ENCODE assay signal across 39 cellular contexts in genomic region chr7:122633472-122633871, GRCh38.
"Had no signal": no experiment of that assay in that cellular context is flagged by ENCODE, and none has a peak within 500 bp of the region (broad histone marks: within the 10 kb centered on the region; RNA-seq: fewer than 3 reads in every experiment).

No MANE protein-coding gene starts in this region.

- FAIRE-seq: bronchial epithelial cell, TTC549 had no signal

- H3K27ac ChIP-seq: ascending aorta, cardiac muscle cell, WERI-Rb-1 had no signal

- H3K27me3 ChIP-seq: ascending aorta, cardiac muscle cell had no signal

- H3K27ac Mint-ChIP-seq: activated CD4-positive, alpha-beta memory T cell treated with anti-CD3 and anti-CD28 coated beads, Interleukin-2, amount 10 ng/mL, durations not matched to agents 7 days and 5 days; activated CD4-positive, alpha-beta T cell treated with anti-CD3 and anti-CD28 coated beads for 36 hours; activated CD4-positive, alpha-beta T cell treated with anti-CD3 and anti-CD28 coated beads, Interleukin-2, amount 10 ng/mL, durations not matched to agents 7 days and 5 days; activated CD8-positive, alpha-beta memory T cell treated with anti-CD3 and anti-CD28 coated beads, Interleukin-2, amount 10 ng/mL, durations not matched to agents 7 days and 5 days; activated CD8-positive, alpha-beta T cell treated with anti-CD3 and anti-CD28 coated beads, Interleukin-2, amount 10 ng/mL, durations not matched to agents 7 days and 5 days; activated naive CD4-positive, alpha-beta T cell treated with anti-CD3 and anti-CD28 coated beads, Interleukin-2, amount 10 ng/mL, durations not matched to agents 7 days and 5 days; activated naive CD4-positive, alpha-beta T cell treated with anti-CD3 and anti-CD28 coated beads, Interleukin-2, amount 50 U/mL, for 24 hours; activated naive CD8-positive, alpha-beta T cell; activated naive CD8-positive, alpha-beta T cell treated with anti-CD3 and anti-CD28 coated beads, Interleukin-2, amount 10 ng/mL, durations not matched to agents 7 days and 5 days; activated naive CD8-positive, alpha-beta T cell treated with anti-CD3 and anti-CD28 coated beads, Interleukin-2, amount 50 U/mL, for 24 hours; activated T-cell treated with anti-CD3 and anti-CD28 coated beads, Interleukin-2, amount 50 U/mL, for 24 hours; activated T-helper 2 cell treated with anti-CD3 and anti-CD28 coated beads, Interferon-gamma antibody, Interleukin-2, Interleukin-4, amounts not matched to agents 10 μg/mL and 5 μg/mL and 100 μg/mL, durations not matched to agents 14 hours and 24 hours and 36 hours; brain; T-helper 1 cell treated with Interleukin-12 subunit alpha and Interleukin-12 subunit beta and Interleukin-4 antibody, amounts not matched to agents 30 μg/mL and 1 μg/mL, for 36 hours; T-helper 2 cell treated with Interferon-gamma antibody and Interleukin-4, amounts not matched to agents 5 μg/mL and 100 μg/mL, for 36 hours; WTC11 had no signal

- DNase-seq: activated CD4-positive, alpha-beta memory T cell treated with anti-CD3 and anti-CD28 coated beads, Interleukin-2, amount 10 ng/mL, durations not matched to agents 7 days and 5 days; activated CD4-positive, alpha-beta T cell treated with anti-CD3 and anti-CD28 coated beads for 1 hour; activated CD4-positive, alpha-beta T cell treated with anti-CD3 and anti-CD28 coated beads for 36 hours; activated CD4-positive, alpha-beta T cell treated with anti-CD3 and anti-CD28 coated beads for 48 hours; activated CD4-positive, alpha-beta T cell treated with anti-CD3 and anti-CD28 coated beads, Interleukin-2, amount 10 ng/mL, durations not matched to agents 7 days and 5 days; activated CD4-positive, alpha-beta T cell treated with anti-CD3 and anti-CD28 coated beads, Interleukin-2, amount 50 U/mL, for 48 hours; activated CD4-positive, CD25-positive, alpha-beta regulatory T cell; activated CD8-positive, alpha-beta memory T cell treated with anti-CD3 and anti-CD28 coated beads for 24 hours; activated CD8-positive, alpha-beta memory T cell treated with anti-CD3 and anti-CD28 coated beads, Interleukin-2, amount 10 ng/mL, durations not matched to agents 7 days and 5 days; activated CD8-positive, alpha-beta memory T cell treated with anti-CD3 and anti-CD28 coated beads, Interleukin-2, amount 50 U/mL, for 48 hours; activated CD8-positive, alpha-beta T cell treated with anti-CD3 and anti-CD28 coated beads, Interleukin-2, amount 10 ng/mL, durations not matched to agents 7 days and 5 days; activated effector memory CD4-positive, alpha-beta T cell treated with Interleukin-2 at 50 U/mL for 16 hours; activated gamma-delta T cell; activated naive CD4-positive, alpha-beta T cell treated with anti-CD3 and anti-CD28 coated beads, Interleukin-2, amount 10 ng/mL, durations not matched to agents 7 days and 5 days; activated naive CD4-positive, alpha-beta T cell treated with Interleukin-2 at 50 U/mL for 16 hours; activated naive CD8-positive, alpha-beta T cell treated with anti-CD3 and anti-CD28 coated beads, Interleukin-2, amount 10 ng/mL, durations not matched to agents 7 days and 5 days; activated naive CD8-positive, alpha-beta T cell treated with anti-CD3 and anti-CD28 coated beads, Interleukin-2, amount 50 U/mL, for 24 hours; activated T-cell treated with anti-CD3 and anti-CD28 coated beads, Interleukin-2, amount 50 U/mL, for 24 hours; activated T-cell treated with anti-CD3 and anti-CD28 coated beads, Interleukin-2, amount 50 U/mL, for 48 hours; amygdala; anterior cingulate cortex; caudate nucleus; cerebellar nuclear complex; T-helper 2 cell; T-helper 9 cell; WERI-Rb-1 had no signal

- H3K27me3 Mint-ChIP-seq: activated CD4-positive, alpha-beta memory T cell treated with anti-CD3 and anti-CD28 coated beads, Interleukin-2, amount 10 ng/mL, durations not matched to agents 7 days and 5 days; activated CD4-positive, alpha-beta T cell treated with anti-CD3 and anti-CD28 coated beads for 36 hours; activated CD4-positive, alpha-beta T cell treated with anti-CD3 and anti-CD28 coated beads, Interleukin-2, amount 10 ng/mL, durations not matched to agents 7 days and 5 days; activated CD8-positive, alpha-beta memory T cell treated with anti-CD3 and anti-CD28 coated beads, Interleukin-2, amount 10 ng/mL, durations not matched to agents 7 days and 5 days; activated naive CD4-positive, alpha-beta T cell treated with anti-CD3 and anti-CD28 coated beads, Interleukin-2, amount 10 ng/mL, durations not matched to agents 7 days and 5 days; activated naive CD4-positive, alpha-beta T cell treated with anti-CD3 and anti-CD28 coated beads, Interleukin-2, amount 50 U/mL, for 24 hours; activated naive CD8-positive, alpha-beta T cell; activated naive CD8-positive, alpha-beta T cell treated with anti-CD3 and anti-CD28 coated beads, Interleukin-2, amount 10 ng/mL, durations not matched to agents 7 days and 5 days; activated naive CD8-positive, alpha-beta T cell treated with anti-CD3 and anti-CD28 coated beads, Interleukin-2, amount 50 U/mL, for 24 hours; activated T-cell treated with anti-CD3 and anti-CD28 coated beads, Interleukin-2, amount 50 U/mL, for 24 hours; brain; central memory CD8-positive, alpha-beta T cell had no signal

- H3K4me1 ChIP-seq: ascending aorta had no signal

- H3K4me1 Mint-ChIP-seq: activated CD4-positive, alpha-beta memory T cell treated with anti-CD3 and anti-CD28 coated beads, Interleukin-2, amount 10 ng/mL, durations not matched to agents 7 days and 5 days; activated CD4-positive, alpha-beta T cell treated with anti-CD3 and anti-CD28 coated beads for 36 hours; activated CD4-positive, alpha-beta T cell treated with anti-CD3 and anti-CD28 coated beads, Interleukin-2, amount 10 ng/mL, durations not matched to agents 7 days and 5 days; activated CD8-positive, alpha-beta memory T cell treated with anti-CD3 and anti-CD28 coated beads, Interleukin-2, amount 10 ng/mL, durations not matched to agents 7 days and 5 days; activated naive CD4-positive, alpha-beta T cell treated with anti-CD3 and anti-CD28 coated beads, Interleukin-2, amount 10 ng/mL, durations not matched to agents 7 days and 5 days; activated naive CD4-positive, alpha-beta T cell treated with anti-CD3 and anti-CD28 coated beads, Interleukin-2, amount 50 U/mL, for 24 hours; activated naive CD8-positive, alpha-beta T cell treated with anti-CD3 and anti-CD28 coated beads, Interleukin-2, amount 10 ng/mL, durations not matched to agents 7 days and 5 days; activated naive CD8-positive, alpha-beta T cell treated with anti-CD3 and anti-CD28 coated beads, Interleukin-2, amount 50 U/mL, for 24 hours; brain; central memory CD8-positive, alpha-beta T cell; WTC11 had no signal

- H3K36me3 ChIP-seq: ascending aorta, cardiac muscle cell, WERI-Rb-1 had no signal

- H3K36me3 Mint-ChIP-seq: activated CD8-positive, alpha-beta memory T cell treated with anti-CD3 and anti-CD28 coated beads, Interleukin-2, amount 10 ng/mL, durations not matched to agents 7 days and 5 days; activated naive CD4-positive, alpha-beta T cell treated with anti-CD3 and anti-CD28 coated beads, Interleukin-2, amount 10 ng/mL, durations not matched to agents 7 days and 5 days; activated naive CD4-positive, alpha-beta T cell treated with anti-CD3 and anti-CD28 coated beads, Interleukin-2, amount 50 U/mL, for 24 hours; activated naive CD8-positive, alpha-beta T cell; activated naive CD8-positive, alpha-beta T cell treated with anti-CD3 and anti-CD28 coated beads, Interleukin-2, amount 10 ng/mL, durations not matched to agents 7 days and 5 days; brain; WTC11 had no signal

- ATAC-seq: activated CD4-positive, alpha-beta T cell treated with anti-CD3 and anti-CD28 coated beads for 36 hours; activated CD4-positive, CD25-positive, alpha-beta regulatory T cell treated with anti-CD3 and anti-CD28 coated beads, Interleukin-2, amount 50 U/mL, for 24 hours; activated CD8-positive, alpha-beta memory T cell treated with anti-CD3 and anti-CD28 coated beads, Interleukin-2, amount 10 ng/mL, durations not matched to agents 7 days and 5 days; activated CD8-positive, alpha-beta T cell treated with anti-CD3 and anti-CD28 coated beads, Interleukin-2, amount 10 ng/mL, durations not matched to agents 7 days and 5 days; activated naive CD8-positive, alpha-beta T cell treated with anti-CD3 and anti-CD28 coated beads, Interleukin-2, amount 50 U/mL, for 24 hours; WTC11 had no signal

- H3K4me3 ChIP-seq: ascending aorta, cardiac muscle cell had no signal

- H3K4me3 Mint-ChIP-seq: activated CD4-positive, alpha-beta memory T cell treated with anti-CD3 and anti-CD28 coated beads, Interleukin-2, amount 10 ng/mL, durations not matched to agents 7 days and 5 days; activated CD4-positive, alpha-beta T cell treated with anti-CD3 and anti-CD28 coated beads for 36 hours; activated CD4-positive, alpha-beta T cell treated with anti-CD3 and anti-CD28 coated beads, Interleukin-2, amount 10 ng/mL, durations not matched to agents 7 days and 5 days; activated CD8-positive, alpha-beta memory T cell treated with anti-CD3 and anti-CD28 coated beads, Interleukin-2, amount 10 ng/mL, durations not matched to agents 7 days and 5 days; activated CD8-positive, alpha-beta T cell treated with anti-CD3 and anti-CD28 coated beads, Interleukin-2, amount 10 ng/mL, durations not matched to agents 7 days and 5 days; activated naive CD4-positive, alpha-beta T cell treated with anti-CD3 and anti-CD28 coated beads, Interleukin-2, amount 10 ng/mL, durations not matched to agents 7 days and 5 days; activated naive CD4-positive, alpha-beta T cell treated with anti-CD3 and anti-CD28 coated beads, Interleukin-2, amount 50 U/mL, for 24 hours; activated naive CD8-positive, alpha-beta T cell; activated naive CD8-positive, alpha-beta T cell treated with anti-CD3 and anti-CD28 coated beads, Interleukin-2, amount 10 ng/mL, durations not matched to agents 7 days and 5 days; activated naive CD8-positive, alpha-beta T cell treated with anti-CD3 and anti-CD28 coated beads, Interleukin-2, amount 50 U/mL, for 24 hours; activated T-cell treated with anti-CD3 and anti-CD28 coated beads, Interleukin-2, amount 50 U/mL, for 24 hours; brain; central memory CD8-positive, alpha-beta T cell; T-helper 1 cell treated with Interleukin-12 subunit alpha and Interleukin-12 subunit beta and Interleukin-4 antibody, amounts not matched to agents 30 μg/mL and 1 μg/mL, for 36 hours; T-helper 2 cell treated with Interferon-gamma antibody and Interleukin-4, amounts not matched to agents 5 μg/mL and 100 μg/mL, for 36 hours; WTC11 had no signal

- H3K9me3 ChIP-seq: ascending aorta had no signal
